11 cellular contexts compared by ENCODE assay signal in genomic region chrX:20437678-20438077, GRCh38.
DNase-seq lines count a peak whose midpoint lies in the region; ATAC-seq and TF ChIP-seq lines count a peak whose summit lies in the region.
"Had no signal": no experiment of that assay in that cellular context is flagged by ENCODE, and none has a peak within 500 bp of the region (broad histone marks: within the 10 kb centered on the region; RNA-seq: fewer than 3 reads in every experiment).

No MANE protein-coding gene starts in this region.

- no peak overlapping the region for H3K9ac ChIP-seq in MM.1S (ENCODE audit: low read length)

- intact Hi-C loops in aorta (cut with DNase I) = no loop called here
- intact Hi-C loops in PC-9 (cut with micrococcal nuclease; ENCODE audit: unreplicated experiment) = no loop called here

- H3K9me2 ChIP-seq in MM.1S (replicated peaks; ENCODE audit: insufficient read depth, low read length) = no peaks in the 10 kb centered on the region
- no peaks in the 10 kb centered on the region for H3K9me2 ChIP-seq in PC-9 (ENCODE audit: insufficient read depth)

- H4K20me1 ChIP-seq in MM.1S (ENCODE audit: insufficient read depth, low read length) = no peaks in the 10 kb centered on the region
- H4K20me1 ChIP-seq in PC-9 (ENCODE audit: insufficient read depth) = no peaks in the 10 kb centered on the region

- H3K36me3 ChIP-seq in MM.1S (replicated peaks; ENCODE audit: insufficient read depth, low read length) (no peaks in the 10 kb centered on the region), aorta (ENCODE audit: control insufficient read depth in 1 of 2, insufficient read depth in 2 of 2, low read length in 1 of 2) (no peaks in the 10 kb centered on the region), PC-9 (ENCODE audit: low read depth) (no peaks in the 10 kb centered on the region)

- peaks cover 13% of the 10 kb centered on the region for H3K4me1 ChIP-seq in MM.1S (ENCODE audit: low read length)
- H3K4me1 ChIP-seq in aorta (ENCODE audit: control insufficient read depth in 1 of 2, insufficient read depth in 2 of 2, low read length in 2 of 2) = no peaks in the 10 kb centered on the region
- peaks cover 11% of the 10 kb centered on the region for H3K4me1 ChIP-seq in PC-9 (replicated peaks; ENCODE audit: insufficient read depth)

- no TSS peak for BruUV-seq in PC-9 (replicated peaks; lab: Mats Ljungman, UMichigan)

- H3K4me2 ChIP-seq in MM.1S (ENCODE audit: low read depth, low read length) (peak overlapping the region; percentile 52), PC-9 (no peak overlapping the region)

- DNase-seq in MM.1S = peak; percentile 57
- DNase-seq in dermis blood vessel endothelial cell = peak; percentile 3
- no peak for DNase-seq in aorta
- DNase-seq in PC-9 = no peak
- DNase-seq in kidney glomerular epithelial cell (lab: John Stamatoyannopoulos, UW) = no peak
- DNase-seq: caudate nucleus; NCI-H345; stimulated activated CD4-positive, alpha-beta T cell treated with anti-CD3 and anti-CD28 coated beads, Interleukin-4, amount 100 ng/mL, for 4 hours had no signal

- H3K79me2 ChIP-seq in MM.1S (ENCODE audit: low read length) (no peaks in the 10 kb centered on the region), PC-9 (ENCODE audit: low read depth) (no peaks in the 10 kb centered on the region)

- H3K27ac ChIP-seq in MM.1S (ENCODE audit: low read length) (peak overlapping the region; percentile 7; the same call in 1 of the 2 replicates), aorta (ENCODE audit: low read depth in 1 of 2, low read length in 2 of 2) (no peak overlapping the region), PC-9 (no peak overlapping the region)
- H3K27ac ChIP-seq: HL-60 had no signal

- 44 to 52% methylated on average over 1 of the region's 1 CpG for WGBS in aorta, 2 donors

- H3F3A ChIP-seq in MM.1S (ENCODE audit: insufficient read depth, low read length) = 0 out of 2 replicates have a peak, but pooled peaks cover 5% of the 10 kb centered on the region
- no peaks in the 10 kb centered on the region for H3F3A ChIP-seq in PC-9 (ENCODE audit: insufficient read depth, low read depth)

- H3K9me3 ChIP-seq in MM.1S (replicated peaks; ENCODE audit: insufficient read depth, low read length) = no peaks in the 10 kb centered on the region
- H3K9me3 ChIP-seq in aorta (ENCODE audit: control insufficient read depth, low read length) = no peaks in the 10 kb centered on the region
- no peaks in the 10 kb centered on the region for H3K9me3 ChIP-seq in PC-9 (ENCODE audit: insufficient read depth, low read depth)

- ATAC-seq in GM18519 (IDR thresholded peaks at IDR 0.05; ENCODE audit: low FRiP score, unreplicated experiment) = peak; percentile 45
- ATAC-seq in GM21390 (IDR thresholded peaks at IDR 0.05; ENCODE audit: unreplicated experiment) = peak; percentile 56
- ATAC-seq in aorta (ENCODE audit: low FRiP score) = no peak

- H2AFZ ChIP-seq in MM.1S (ENCODE audit: low read length) = peak overlapping the region; percentile 15; the same call in 1 of the 2 replicates
- H2AFZ ChIP-seq in PC-9 = no peak overlapping the region

- POLR2A ChIA-PET in PC-9 (lab: Charles Lee; ENCODE audit: unreplicated experiment) = no interaction called here

- CTCF ChIA-PET in PC-9 (lab: Charles Lee) = interaction anchor here (0.6 kb wide), 1 partner anchor 649 kb away, joined by 3 read pairs; no protein-coding TSS in a partner anchor

- H3K4me3 ChIP-seq in MM.1S (ENCODE audit: low read length) (no peak overlapping the region), aorta (ENCODE audit: low read length in 2 of 2) (no peak overlapping the region), PC-9 (no peak overlapping the region)

- no peaks in the 10 kb centered on the region for H3K27me3 ChIP-seq in MM.1S (replicated peaks; ENCODE audit: insufficient read depth, low read length)
- no peaks in the 10 kb centered on the region for H3K27me3 ChIP-seq in aorta (ENCODE audit: control insufficient read depth in 1 of 2, insufficient read depth in 2 of 2, low read length in 1 of 2)
- H3K27me3 ChIP-seq in PC-9 (ENCODE audit: insufficient read depth, low read depth) = no peaks in the 10 kb centered on the region

- no peak for TF ChIP-seq CTCF in MM.1S (IDR thresholded peaks at IDR 0.05; ENCODE audit: low read length)
- no peak for TF ChIP-seq CTCF in PC-9 (conservative IDR thresholded peaks at IDR 0.05)

Comparison
In these comparisons a context has a peak if more than half of its experiments do, and no peak if none do; other contexts are left out.
1. DNase-seq: peak in MM.1S (single experiment) and dermis blood vessel endothelial cell (single experiment); none in aorta (0 of 2), PC-9 (0 of 2) and kidney glomerular epithelial cell (single experiment).